In the genomic region with DNA sequence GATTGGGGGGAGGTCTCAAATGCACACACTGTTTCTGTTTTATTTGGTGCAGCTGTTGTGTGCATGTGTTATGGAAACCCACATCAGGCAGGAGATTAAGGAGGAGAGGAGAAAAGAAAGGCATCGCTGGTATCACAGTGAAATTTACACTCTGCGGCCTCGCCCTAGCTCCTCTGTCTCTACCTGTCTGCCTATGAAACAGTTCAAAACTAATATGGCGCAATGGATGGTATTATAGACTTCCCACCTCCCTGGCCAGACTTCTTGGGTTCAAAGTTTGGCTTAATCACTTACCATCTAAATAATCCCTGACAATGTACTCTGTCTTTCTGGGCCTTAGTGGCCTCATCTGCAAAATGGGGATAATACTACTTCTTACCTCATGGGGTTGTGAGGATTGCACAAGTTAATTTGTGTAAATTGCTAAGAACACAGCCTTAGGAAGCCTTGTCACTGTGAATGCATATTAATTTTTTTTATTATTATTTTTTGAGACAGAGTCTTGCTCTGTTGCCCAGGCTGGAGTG, we compare ENCODE assay signal across 27 cellular contexts. TPM values are rescaled to one million over a fixed set of nuclear protein-coding genes. Genes with fewer than 3 reads are reported as not detected.
DNase-seq lines count a peak whose midpoint lies in the region; ATAC-seq and TF ChIP-seq lines count a peak whose summit lies in the region.
"Had no signal": no experiment of that assay in that cellular context is flagged by ENCODE, and none has a peak within 500 bp of the region (broad histone marks: within the 10 kb centered on the region; RNA-seq: fewer than 3 reads in every experiment).

No MANE protein-coding gene starts in this region.

- H3K56ac ChIP-seq in IMR-90 (ENCODE audit: extremely low read depth, insufficient read depth, low read length), result no peak overlapping the region

- H3K4me3 Mint-ChIP-seq in brain, result peak overlapping the region in 4 of 5 experiments; percentile 36 to 77 (median 54)

- peak overlapping the region; percentile 78 for H3K4ac ChIP-seq in IMR-90 (ENCODE audit: low read depth, low read length)
- no peak overlapping the region for H3K4ac ChIP-seq in trophoblast cell (ENCODE audit: low read depth, low read length)

- H2AK5ac ChIP-seq in IMR-90 (ENCODE audit: low read depth, low read length), result peak overlapping the region; percentile 67
- no peak overlapping the region for H2AK5ac ChIP-seq in trophoblast cell (ENCODE audit: low read length)

- no peak for ATAC-seq in IMR-90 (ENCODE audit: low read depth)
- ATAC-seq in GM18505 (IDR thresholded peaks at IDR 0.05; ENCODE audit: unreplicated experiment), result no peak
- ATAC-seq: right cardiac atrium; stimulated activated naive CD8-positive, alpha-beta T cell treated with anti-CD3 and anti-CD28 coated beads, Interleukin-15, amount 100 ng/mL, for 72 hours had no signal

- H3K9ac ChIP-seq in IMR-90 (ENCODE audit: low read depth, low read length) (no peak overlapping the region), trophoblast cell (ENCODE audit: low read length) (peak overlapping the region; percentile 36)

- no CpG with 5 or more reads among the region's 4 CpGs for WGBS in IMR-90 (ENCODE audit: extremely low coverage in 2 of 2, insufficient read length in 1 of 2), 2 experiments
- no CpG with 5 or more reads among the region's 4 CpGs for WGBS in trophoblast cell (ENCODE audit: extremely low coverage, insufficient coverage, insufficient read length)

- dilution Hi-C loops in IMR-90 (cut with HindIII; ENCODE audit: low sequenced_read_pairs, unreplicated experiment), result no loop called here

- H4K5ac ChIP-seq in IMR-90 (ENCODE audit: low read depth, low read length), result no peak overlapping the region; the same call in 1 of the 2 replicates

- H2BK20ac ChIP-seq in IMR-90 (ENCODE audit: low read depth, low read length), result peak overlapping the region; percentile 66; the same call in 1 of the 2 replicates

- H2BK15ac ChIP-seq in IMR-90 (ENCODE audit: low read depth, low read length), result peak overlapping the region; percentile 48; the same call in 1 of the 3 replicates

- H2BK5ac ChIP-seq in IMR-90 (ENCODE audit: low read depth, low read length, poor library complexity, severe bottlenecking) (no peak overlapping the region), trophoblast cell (ENCODE audit: low read depth, low read length, poor library complexity) (no peak overlapping the region)

- H4K12ac ChIP-seq in trophoblast cell (ENCODE audit: low read depth, low read length), result no peak overlapping the region

- H3K79me1 ChIP-seq in IMR-90 (ENCODE audit: low read depth in 1 of 2, low read length in 2 of 2) (peaks cover 4 to 37% of the 10 kb centered on the region in 2 experiments; a peak in 3 of 4 replicates), trophoblast cell (ENCODE audit: low read length) (peaks cover 10% of the 10 kb centered on the region)

- H3K4me1 ChIP-seq in IMR-90 (ENCODE audit: control insufficient read depth, insufficient read depth, low read length) (peaks cover 25% of the 10 kb centered on the region), trophoblast cell (ENCODE audit: control insufficient read depth in 1 of 2, insufficient read depth in 2 of 2, low read length in 2 of 2) (peaks cover 5 to 11% of the 10 kb centered on the region in 2 experiments)

- no peak overlapping the region for H2BK12ac ChIP-seq in trophoblast cell (ENCODE audit: low read length)

- DNase-seq in IMR-90, result no peak
- DNase-seq in trophoblast cell, result no peak
- no peak for DNase-seq in NCI-H187 (lab: John Stamatoyannopoulos, UW)
- no peak for DNase-seq in C1 segment of cervical spinal cord (lab: John Stamatoyannopoulos, UW)
- no peak for DNase-seq in NCI-H446 (lab: John Stamatoyannopoulos, UW)
- DNase-seq: activated CD4-positive, alpha-beta T cell treated with anti-CD3 and anti-CD28 coated beads for 48 hours; activated CD8-positive, alpha-beta memory T cell treated with anti-CD3 and anti-CD28 coated beads for 24 hours; activated effector memory CD4-positive, alpha-beta T cell treated with Interleukin-2 at 50 U/mL for 16 hours; activated naive CD8-positive, alpha-beta T cell treated with anti-CD3 and anti-CD28 coated beads, Interleukin-2, amount 10 ng/mL, durations not matched to agents 7 days and 5 days; activated T-cell treated with anti-CD3 and anti-CD28 coated beads for 4 hours; DMS79; effector CD8-positive, alpha-beta T cell; GDM1; GOT3; mammary epithelial cell; NCI-H1417 treated with DMSO at 0.1 percent for 48 hours; NCI-H2081 treated with DMSO at 0.1 percent for 48 hours; NCI-H2227 treated with DMSO at 0.1 percent for 48 hours; NCI-H526 treated with DMSO at 0.1 percent for 48 hours; right cardiac atrium; SHP77 had no signal

- BruUV-seq in IMR-90 (replicated peaks; lab: Mats Ljungman, UMichigan), result no TSS peak

- CTCF ChIA-PET in IMR-90 (lab: Yijun Ruan, JAX), result interaction anchor here (0.7 kb wide), 1 partner anchor 52 kb away, joined by 3 read pairs; no protein-coding TSS in a partner anchor

- H2AFZ ChIP-seq in IMR-90 (replicated peaks; ENCODE audit: low read length, poor library complexity) (no peak overlapping the region), trophoblast cell (ENCODE audit: insufficient read depth, low read length, poor library complexity) (no peak overlapping the region)

- H3K4me2 ChIP-seq in IMR-90 (ENCODE audit: low read depth, low read length) (no peak overlapping the region), trophoblast cell (ENCODE audit: low read length) (no peak overlapping the region)

- H3K27ac ChIP-seq in C4-2B (peak overlapping the region; percentile 99; the same call in 1 of the 2 replicates), IMR-90 (ENCODE audit: insufficient read depth, low read length) (0 out of 2 replicates have a peak overlapping the region, but pooled peaks have one; percentile 9), trophoblast cell (ENCODE audit: low read depth, low read length) (no peak overlapping the region)

- peak overlapping the region; percentile 78 for H2BK120ac ChIP-seq in IMR-90 (ENCODE audit: low read depth, low read length)
- no peak overlapping the region for H2BK120ac ChIP-seq in trophoblast cell (ENCODE audit: insufficient read depth, low read length, poor library complexity)

- no peaks in the 10 kb centered on the region for H3K36me3 Mint-ChIP-seq in brain

- POLR2A ChIA-PET in IMR-90 (lab: Charles Lee; ENCODE audit: unreplicated experiment), result no interaction called here

- H3K36me3 ChIP-seq in IMR-90 (ENCODE audit: control insufficient read depth, insufficient read depth, low read length) (peaks cover 6% of the 10 kb centered on the region; the same call in 1 of the 2 replicates), trophoblast cell (ENCODE audit: control insufficient read depth in 1 of 2, insufficient read depth in 2 of 2, low read length in 2 of 2) (no peaks in the 10 kb centered on the region)
- H3K36me3 ChIP-seq: ascending aorta had no signal

- no peak overlapping the region for H3K18ac ChIP-seq in IMR-90 (ENCODE audit: low read depth, low read length)
- no peak overlapping the region for H3K18ac ChIP-seq in trophoblast cell (ENCODE audit: low read length)

- H3K4me3 ChIP-seq in IMR-90 (ENCODE audit: insufficient read depth, low read depth, low read length) (no peak overlapping the region), trophoblast cell (ENCODE audit: low read depth, low read length) (no peak overlapping the region)

- H3K23ac ChIP-seq in IMR-90 (ENCODE audit: low read depth, low read length) (peak overlapping the region; percentile 66; the same call in 1 of the 2 replicates), trophoblast cell (ENCODE audit: low read length) (no peak overlapping the region)

- H3K27me3 ChIP-seq in IMR-90 (ENCODE audit: control insufficient read depth, insufficient read depth, low read length), result no peaks in the 10 kb centered on the region
- H3K27me3 ChIP-seq in trophoblast cell (ENCODE audit: insufficient read depth, low read length), result no peaks in the 10 kb centered on the region
- H3K27me3 ChIP-seq: ascending aorta had no signal

- H3K27ac Mint-ChIP-seq in brain, result peak overlapping the region in 1 of 5 experiments; percentile 41

- H2AK9ac ChIP-seq in IMR-90 (replicated peaks; ENCODE audit: low read depth, low read length, poor library complexity), result no peak overlapping the region

- TF ChIP-seq POLR2A in IMR-90 (IDR thresholded peaks at IDR 0.05; ENCODE audit: low read depth, low read length) (no peak), GM18505 (IDR thresholded peaks at IDR 0.05; ENCODE audit: borderline replicate concordance, extremely low read depth, insufficient read depth, insufficient read length) (no peak)

- 0 out of 2 replicates have a peak overlapping the region, but pooled peaks have one; percentile 3 for H3K14ac ChIP-seq in IMR-90 (replicated peaks; ENCODE audit: low read depth, low read length)
- H3K14ac ChIP-seq in trophoblast cell (ENCODE audit: low read length), result no peak overlapping the region

- in situ Hi-C loops in IMR-90 (cut with MboI; ENCODE audit: low sequenced_read_pairs), result no loop called here

- no peak for TF ChIP-seq RAD21 in IMR-90 (IDR thresholded peaks at IDR 0.05; ENCODE audit: low read length)

- H3K9me1 ChIP-seq in IMR-90 (ENCODE audit: insufficient read depth, low read length), result peaks cover 21% of the 10 kb centered on the region

- H4K20me1 ChIP-seq in IMR-90 (ENCODE audit: insufficient read depth, low read length), result peaks cover 29% of the 10 kb centered on the region

- H3K27me3 Mint-ChIP-seq in brain, result peaks cover 22% of the 10 kb centered on the region
- H3K27me3 Mint-ChIP-seq: activated naive CD8-positive, alpha-beta T cell treated with anti-CD3 and anti-CD28 coated beads, Interleukin-2, amount 10 ng/mL, durations not matched to agents 7 days and 5 days; stimulated activated naive CD8-positive, alpha-beta T cell treated with anti-CD3 and anti-CD28 coated beads, Interleukin-15, amount 100 ng/mL, for 72 hours had no signal

- H3K79me2 ChIP-seq in trophoblast cell (ENCODE audit: control insufficient read depth, insufficient read depth, low read length, poor library complexity), result peaks cover 8% of the 10 kb centered on the region

- intact Hi-C loops in IMR-90 (cut with micrococcal nuclease), result loop anchor here (5.0 to 10.0 kb wide), 2 partner anchors 71 to 173 kb away; no protein-coding TSS in a partner anchor

- H4K91ac ChIP-seq in IMR-90 (ENCODE audit: insufficient read depth, low read depth, low read length) (peak overlapping the region; percentile 79; the same call in 1 of the 2 replicates), trophoblast cell (ENCODE audit: low read depth, low read length) (no peak overlapping the region)

- H3K9me3 Mint-ChIP-seq in brain, result peaks cover 0 to 5% (median 0%) of the 10 kb centered on the region in 5 experiments
- H3K9me3 Mint-ChIP-seq: activated naive CD8-positive, alpha-beta T cell treated with anti-CD3 and anti-CD28 coated beads, Interleukin-2, amount 10 ng/mL, durations not matched to agents 7 days and 5 days; stimulated activated naive CD8-positive, alpha-beta T cell treated with anti-CD3 and anti-CD28 coated beads, Interleukin-15, amount 100 ng/mL, for 72 hours; T-helper 2 cell treated with Interferon-gamma antibody and Interleukin-4, amounts not matched to agents 5 μg/mL and 100 μg/mL, for 36 hours had no signal

- TF ChIP-seq CTCF in C4-2B (conservative IDR thresholded peaks at IDR 0.05) (no peak), IMR-90 (conservative IDR thresholded peaks at IDR 0.05; ENCODE audit: low read depth, low read length) (no peak), brain (conservative IDR thresholded peaks at IDR 0.05) (no peak)

- H4K8ac ChIP-seq in IMR-90 (ENCODE audit: low read depth in 2 of 2, low read length in 2 of 2) (peak overlapping the region in 1 of 2 experiments; percentile 61; a peak in 2 of 4 replicates), trophoblast cell (ENCODE audit: low read depth, low read length) (no peak overlapping the region)

- H3K9me3 ChIP-seq in IMR-90 (ENCODE audit: control insufficient read depth, insufficient read depth, low read length), result no peaks in the 10 kb centered on the region
- no peaks in the 10 kb centered on the region for H3K9me3 ChIP-seq in trophoblast cell (ENCODE audit: insufficient read depth, low read depth, low read length)
- H3K9me3 ChIP-seq: ascending aorta had no signal

- peaks cover 20% of the 10 kb centered on the region for H3K4me1 Mint-ChIP-seq in brain

RNA-seq across cellular contexts. Expression of gene ABCC1, which starts 1.4 kb away (rescaled TPM):
- total RNA-seq in IMR-90 (2012; rRNA removed), result 34.4 and 39.4 TPM in 2 replicates
- polyA plus RNA-seq in IMR-90 (2012; rRNA removed), result 61.8 and 66.0 TPM in 2 replicates
- 42.5 and 75.2 TPM in 2 replicates for polyA plus RNA-seq in IMR-90 (2012; cell fraction: cytosol; rRNA removed)
- 126 and 203 TPM in 2 replicates for polyA plus RNA-seq in IMR-90 (2012; cell fraction: nucleus; rRNA removed; ENCODE audit: low replicate concordance)
- polyA plus RNA-seq in brain (ENCODE audit: insufficient read depth, low read depth, low replicate concordance), result 13.2 TPM
- polyA plus RNA-seq in trophoblast cell (2013), result 15.6 and 16.1 TPM in 2 replicates

RNA-seq across cellular contexts. Expression of gene CEP20, which starts 59.6 kb away (rescaled TPM):
- 40.1 and 61.9 TPM in 2 replicates for total RNA-seq in IMR-90 (2012; rRNA removed)
- 19.8 and 28.8 TPM in 2 replicates for polyA plus RNA-seq in IMR-90 (2012; rRNA removed)
- polyA plus RNA-seq in IMR-90 (2012; cell fraction: cytosol; rRNA removed), result 4.6 and 6.5 TPM in 2 replicates
- 1.9 and 10.9 TPM in 2 replicates for polyA plus RNA-seq in IMR-90 (2012; cell fraction: nucleus; rRNA removed; ENCODE audit: low replicate concordance)
- polyA plus RNA-seq in brain (ENCODE audit: insufficient read depth, low read depth, low replicate concordance), result 20.1 TPM
- polyA plus RNA-seq in trophoblast cell (2013), result 32.0 and 33.0 TPM in 2 replicates
